13 cellular contexts compared by ENCODE assay signal in genomic region chr12:41514907-41515306, GRCh38.
DNase-seq lines count a peak whose midpoint lies in the region; ATAC-seq and TF ChIP-seq lines count a peak whose summit lies in the region.
"Had no signal": no experiment of that assay in that cellular context is flagged by ENCODE, and none has a peak within 500 bp of the region (broad histone marks: within the 10 kb centered on the region; RNA-seq: fewer than 3 reads in every experiment).

No MANE protein-coding gene starts in this region.

- CTCF ChIA-PET in WTC11 (lab: Charles Lee) = no interaction called here

- H3K4me3 Mint-ChIP-seq in HFFc6 = no peak overlapping the region
- H3K4me3 Mint-ChIP-seq in WTC11 = no peak overlapping the region
- H3K4me3 Mint-ChIP-seq: activated naive CD4-positive, alpha-beta T cell treated with anti-CD3 and anti-CD28 coated beads, Interleukin-2, amount 10 ng/mL, durations not matched to agents 7 days and 5 days; naive thymus-derived CD4-positive, alpha-beta T cell had no signal

- ATAC-seq in WTC11 = peak; percentile 73
- ATAC-seq in GM18858 (IDR thresholded peaks at IDR 0.05; ENCODE audit: unreplicated experiment) = no peak
- ATAC-seq: naive thymus-derived CD4-positive, alpha-beta T cell had no signal

- DNase-seq in NCI-H146 (lab: John Stamatoyannopoulos, UW) = peak; percentile 29
- DNase-seq in NCI-H146 treated with DMSO at 0.1 percent for 48 hours (lab: John Stamatoyannopoulos, UW; ENCODE audit: unreplicated experiment) = no peak
- DNase-seq in HFFc6 = no peak
- DNase-seq in WTC11 (ENCODE audit: low spot score) = peak; percentile 20
- DNase-seq in myocyte (ENCODE audit: low read depth) = peak; percentile 7
- DNase-seq in kidney tubule cell (ENCODE audit: low spot score) = no peak
- DNase-seq in NCI-H2029 treated with DMSO at 0.1 percent for 48 hours (lab: John Stamatoyannopoulos, UW) = no peak
- DNase-seq: activated naive CD4-positive, alpha-beta T cell treated with anti-CD3 and anti-CD28 coated beads, Interleukin-2, amount 10 ng/mL, durations not matched to agents 7 days and 5 days; foreskin melanocyte; naive thymus-derived CD4-positive, alpha-beta T cell; NCI-H1048; transverse colon had no signal

- H3K4me1 Mint-ChIP-seq in HFFc6 (ENCODE audit: low read depth) = peaks cover 9% of the 10 kb centered on the region; the same call in 1 of the 2 replicates
- H3K4me1 Mint-ChIP-seq in WTC11 = peaks cover 38% of the 10 kb centered on the region
- H3K4me1 Mint-ChIP-seq: activated naive CD4-positive, alpha-beta T cell treated with anti-CD3 and anti-CD28 coated beads, Interleukin-2, amount 10 ng/mL, durations not matched to agents 7 days and 5 days; naive thymus-derived CD4-positive, alpha-beta T cell had no signal

- H3K27ac Mint-ChIP-seq in HFFc6 (no peak overlapping the region), WTC11 (no peak overlapping the region)
- H3K27ac Mint-ChIP-seq: activated naive CD4-positive, alpha-beta T cell treated with anti-CD3 and anti-CD28 coated beads, Interleukin-2, amount 10 ng/mL, durations not matched to agents 7 days and 5 days; naive thymus-derived CD4-positive, alpha-beta T cell had no signal

- H3K36me3 Mint-ChIP-seq in HFFc6 (ENCODE audit: low read depth) (no peaks in the 10 kb centered on the region), WTC11 (no peaks in the 10 kb centered on the region)
- H3K36me3 Mint-ChIP-seq: activated naive CD4-positive, alpha-beta T cell treated with anti-CD3 and anti-CD28 coated beads, Interleukin-2, amount 10 ng/mL, durations not matched to agents 7 days and 5 days; naive thymus-derived CD4-positive, alpha-beta T cell had no signal

- POLR2A ChIA-PET in WTC11 (lab: Charles Lee) = no interaction called here

- peaks cover 1% of the 10 kb centered on the region for H3K27me3 Mint-ChIP-seq in HFFc6 (ENCODE audit: insufficient read depth)
- H3K27me3 Mint-ChIP-seq in WTC11 (ENCODE audit: low read depth) = no peaks in the 10 kb centered on the region
- H3K27me3 Mint-ChIP-seq: activated naive CD4-positive, alpha-beta T cell treated with anti-CD3 and anti-CD28 coated beads, Interleukin-2, amount 10 ng/mL, durations not matched to agents 7 days and 5 days had no signal

- H3K9me3 Mint-ChIP-seq in HFFc6 = no peaks in the 10 kb centered on the region
- H3K9me3 Mint-ChIP-seq in WTC11 = no peaks in the 10 kb centered on the region
- H3K9me3 Mint-ChIP-seq: activated naive CD4-positive, alpha-beta T cell treated with anti-CD3 and anti-CD28 coated beads, Interleukin-2, amount 10 ng/mL, durations not matched to agents 7 days and 5 days; naive thymus-derived CD4-positive, alpha-beta T cell had no signal

- TF ChIP-seq CTCF in HFFc6 (IDR thresholded peaks at IDR 0.05) (peak; percentile 44), WTC11 (IDR thresholded peaks at IDR 0.05) (no peak)

TF ChIP-seq in WTC11, 78 proteins besides CTCF, POLR2A, EP300 and RAD21:
- TF ChIP-seq RELA (CRISPR knock-in tag; IDR thresholded peaks at IDR 0.05; ENCODE audit: borderline replicate concordance) = no peak
- no peak for TF ChIP-seq ZNF416 (CRISPR knock-in tag; IDR thresholded peaks at IDR 0.05)
- TF ChIP-seq ZNF396 (CRISPR knock-in tag; IDR thresholded peaks at IDR 0.05; ENCODE audit: borderline replicate concordance) = no peak
- TF ChIP-seq SMAD4 (CRISPR knock-in tag; IDR thresholded peaks at IDR 0.05) = no peak
- TF ChIP-seq NR1H2 (CRISPR knock-in tag; IDR thresholded peaks at IDR 0.05) = no peak
- TF ChIP-seq TCF7 (CRISPR knock-in tag; IDR thresholded peaks at IDR 0.05; ENCODE audit: low read depth) = no peak
- no peak for TF ChIP-seq ZNF121 (CRISPR knock-in tag; IDR thresholded peaks at IDR 0.05)
- no peak for TF ChIP-seq JUN (CRISPR knock-in tag; IDR thresholded peaks at IDR 0.05)
- no peak for TF ChIP-seq NR2C2 (CRISPR knock-in tag; IDR thresholded peaks at IDR 0.05)
- TF ChIP-seq GABPB1 (CRISPR knock-in tag; IDR thresholded peaks at IDR 0.05) = no peak
- TF ChIP-seq AR (CRISPR knock-in tag; IDR thresholded peaks at IDR 0.05) = no peak
- no peak for TF ChIP-seq ZNF138 (CRISPR knock-in tag; conservative IDR thresholded peaks at IDR 0.05)
- TF ChIP-seq FOXJ3 (CRISPR knock-in tag; IDR thresholded peaks at IDR 0.05; ENCODE audit: borderline replicate concordance) = no peak
- no peak for TF ChIP-seq TEAD1 (CRISPR knock-in tag; IDR thresholded peaks at IDR 0.05)
- no peak for TF ChIP-seq ETV6 (CRISPR knock-in tag; IDR thresholded peaks at IDR 0.05)
- no peak for TF ChIP-seq HMGA2 (CRISPR knock-in tag; IDR thresholded peaks at IDR 0.05)
- no peak for TF ChIP-seq ARID4B (CRISPR knock-in tag; IDR thresholded peaks at IDR 0.05; ENCODE audit: borderline replicate concordance)
- TF ChIP-seq CDX4 (CRISPR knock-in tag; IDR thresholded peaks at IDR 0.05; ENCODE audit: borderline replicate concordance) = no peak

Comparison
In these comparisons a context has a peak if more than half of its experiments do, and no peak if none do; other contexts are left out.
1. DNase-seq: peak in NCI-H146 (single experiment), WTC11 (single experiment) and myocyte (single experiment); none in NCI-H146 treated with DMSO at 0.1 percent for 48 hours (single experiment), HFFc6 (single experiment), kidney tubule cell (single experiment) and NCI-H2029 treated with DMSO at 0.1 percent for 48 hours (single experiment).